Comparison of ENCODE assay signal across 5 cellular contexts in the genomic region with DNA sequence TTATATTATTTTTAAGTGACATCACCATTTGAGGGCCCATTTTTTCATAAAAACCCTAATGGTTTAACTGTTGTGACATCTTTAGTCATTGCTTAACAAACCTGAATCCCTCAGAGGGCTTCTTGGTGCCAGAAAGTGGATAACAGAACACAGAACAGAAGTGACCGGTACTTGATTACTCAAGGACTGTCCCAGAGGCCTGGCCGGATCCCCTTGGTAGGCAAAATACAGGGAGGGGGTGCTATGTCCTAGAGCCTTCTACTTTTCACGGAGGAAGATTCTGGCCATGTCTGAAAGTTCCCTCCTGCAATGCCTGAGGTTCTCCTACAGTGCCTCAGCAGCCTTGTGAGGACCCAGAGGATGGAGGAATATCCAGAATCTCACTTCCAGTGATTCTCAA.
"Had no signal": no experiment of that assay in that cellular context is flagged by ENCODE, and none has a peak within 500 bp of the region (broad histone marks: within the 10 kb centered on the region; RNA-seq: fewer than 3 reads in every experiment).

No MANE protein-coding gene starts in this region.

- H3K27ac Mint-ChIP-seq: GM23338, H9 had no signal

- H3K4me2 ChIP-seq: GM23338 had no signal

- DNase-seq: H9, HCEC 1CT had no signal

- H3K4me3 Mint-ChIP-seq: GM23338, H9 had no signal

- H3K4me3 ChIP-seq: GM23338, K562 had no signal

- H3K9me3 Mint-ChIP-seq: GM23338, H9 had no signal

- ATAC-seq: GM23338, HepG2, K562 had no signal

- H2AFZ ChIP-seq: GM23338 had no signal
